Comparison of ENCODE assay signal across 11 cellular contexts in the genomic region with DNA sequence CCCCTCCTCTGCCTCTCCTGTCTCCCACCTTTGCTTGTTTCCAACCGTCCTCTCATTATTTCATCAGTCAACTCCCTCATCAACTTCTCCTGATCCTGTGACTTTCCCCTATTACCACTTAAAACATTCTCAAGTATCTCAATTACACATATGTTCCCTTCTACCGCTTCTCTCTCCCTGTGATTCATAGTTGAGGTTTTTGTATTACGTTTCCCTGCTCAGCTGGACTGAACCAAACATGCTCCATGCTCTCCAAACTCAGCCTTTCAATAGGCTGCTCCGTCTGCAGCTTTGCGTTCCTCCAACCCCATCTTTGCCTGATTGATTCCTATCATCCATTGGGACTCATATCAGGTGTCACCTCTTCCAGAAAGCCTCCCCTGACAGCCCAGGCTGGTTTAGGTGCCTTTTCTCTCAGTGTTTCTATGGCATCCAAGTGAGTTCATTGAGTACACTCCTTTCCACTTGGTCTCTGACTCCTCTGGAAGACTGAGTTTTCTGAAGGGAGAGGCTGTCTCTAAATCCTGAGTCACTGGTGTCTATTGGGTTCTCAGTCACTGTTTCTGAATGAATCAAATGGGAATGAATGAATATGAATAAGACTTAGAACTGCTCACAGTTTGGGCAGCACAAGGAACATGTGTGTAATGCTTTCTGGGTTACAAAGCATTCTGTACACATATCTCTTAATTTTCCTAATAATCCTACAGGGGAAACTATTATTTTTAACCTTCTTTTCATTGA. TPM values are rescaled to one million over a fixed set of nuclear protein-coding genes. Genes with fewer than 3 reads are reported as not detected.
A peak's percentile ranks its signal among the peaks of the same experiment; 100 is the strongest.
DNase-seq lines count a peak whose midpoint lies in the region; ATAC-seq and TF ChIP-seq lines count a peak whose summit lies in the region.
"Had no signal": no experiment of that assay in that cellular context is flagged by ENCODE, and none has a peak within 500 bp of the region (broad histone marks: within the 10 kb centered on the region; RNA-seq: fewer than 3 reads in every experiment).

No MANE protein-coding gene starts in this region.

- H3K36me3 ChIP-seq in heart left ventricle, result no peaks in the 10 kb centered on the region
- no peaks in the 10 kb centered on the region for H3K36me3 ChIP-seq in right atrium auricular region
- H3K36me3 ChIP-seq: Peyer's patch, WERI-Rb-1 had no signal

- peak in 2 of 4 donors; percentile 37 to 38 for ATAC-seq in heart left ventricle
- ATAC-seq in Right ventricle myocardium inferior, result no peak

- H3K4me1 ChIP-seq in heart left ventricle (peaks cover 0 to 78% (median 54%) of the 10 kb centered on the region in 12 donors), right atrium auricular region (peaks cover 0 to 55% of the 10 kb centered on the region in 2 donors)

- DNase-seq in heart left ventricle, result no peak
- no peak for DNase-seq in Right ventricle myocardium inferior (ENCODE audit: missing footprints)
- DNase-seq in astrocyte of the cerebellum (ENCODE audit: low read depth), result peak; percentile 52
- DNase-seq in right atrium auricular region (ENCODE audit: low spot score), result no peak
- no peak for DNase-seq in AML-193 (lab: John Stamatoyannopoulos, UW)
- no peak for DNase-seq in pons (ENCODE audit: low spot score)
- no peak for DNase-seq in dermis blood vessel endothelial cell
- no peak for DNase-seq in ureter (ENCODE audit: low spot score)
- DNase-seq: NCI-H2029 had no signal

- H3K27ac ChIP-seq in heart left ventricle, result peak overlapping the region in 9 of 12 donors; percentile 11 to 62 (median 44)
- H3K27ac ChIP-seq in right atrium auricular region, result peak overlapping the region; percentile 9 to 53

- WGBS in heart left ventricle, 4 donors, result 67 to 76% (median 70%) methylated on average over 5 of the region's 5 CpGs

- intact Hi-C loops in heart left ventricle (cut with DNase I), result loop anchor here in 1 of 10 donors (5.0 kb wide), 1 partner anchor 112 kb away; no protein-coding TSS in a partner anchor
- intact Hi-C loops in Right ventricle myocardium inferior (cut with DNase I), result loop anchor here (2.0 kb wide), 1 partner anchor 13 kb away; no protein-coding TSS in a partner anchor

- TF ChIP-seq POLR2A in heart left ventricle (IDR thresholded peaks at IDR 0.05), result no peak

- in situ Hi-C loops in astrocyte of the cerebellum (cut with HindIII; ENCODE audit: low sequenced_read_pairs), result no loop called here

- H3K4me3 ChIP-seq in heart left ventricle, result no peak overlapping the region
- no peak overlapping the region for H3K4me3 ChIP-seq in astrocyte of the cerebellum (ENCODE audit: low read depth, low read length)
- no peak overlapping the region for H3K4me3 ChIP-seq in right atrium auricular region
- H3K4me3 ChIP-seq: Peyer's patch had no signal

- H3K27me3 ChIP-seq in heart left ventricle (no peaks in the 10 kb centered on the region), right atrium auricular region (no peaks in the 10 kb centered on the region)
- H3K27me3 ChIP-seq: Peyer's patch had no signal

- H3K9me3 ChIP-seq in heart left ventricle, result no peaks in the 10 kb centered on the region
- no peaks in the 10 kb centered on the region for H3K9me3 ChIP-seq in right atrium auricular region
- H3K9me3 ChIP-seq: Peyer's patch had no signal

- TF ChIP-seq CTCF in heart left ventricle (IDR thresholded peaks at IDR 0.05) (no peak), astrocyte of the cerebellum (IDR thresholded peaks at IDR 0.05; ENCODE audit: low read depth, low read length, missing control alignments) (no peak), right atrium auricular region (IDR thresholded peaks at IDR 0.05) (no peak)

RNA-seq across cellular contexts. Expression of a gene that starts 56.4 kb away (rescaled TPM):
- 100 to 1,000 TPM in 1 of 9 donors, 10 to 100 TPM in 8; 44.5 to 106 (median 61.4) TPM for total RNA-seq in heart left ventricle
- 10 to 100 TPM; 12.3 to 33.2 TPM for polyA plus RNA-seq in heart left ventricle
- 78.0 TPM for total RNA-seq in Right ventricle myocardium inferior
- 100 to 1,000 TPM in 1 of 2 donors, 10 to 100 TPM in 1; 64.5 to 111 TPM for total RNA-seq in right atrium auricular region
- 66.2 and 88.7 TPM in 2 replicates for total RNA-seq in dermis blood vessel endothelial cell
- total RNA-seq in ureter, result 43.7 TPM
